In the genomic region with DNA sequence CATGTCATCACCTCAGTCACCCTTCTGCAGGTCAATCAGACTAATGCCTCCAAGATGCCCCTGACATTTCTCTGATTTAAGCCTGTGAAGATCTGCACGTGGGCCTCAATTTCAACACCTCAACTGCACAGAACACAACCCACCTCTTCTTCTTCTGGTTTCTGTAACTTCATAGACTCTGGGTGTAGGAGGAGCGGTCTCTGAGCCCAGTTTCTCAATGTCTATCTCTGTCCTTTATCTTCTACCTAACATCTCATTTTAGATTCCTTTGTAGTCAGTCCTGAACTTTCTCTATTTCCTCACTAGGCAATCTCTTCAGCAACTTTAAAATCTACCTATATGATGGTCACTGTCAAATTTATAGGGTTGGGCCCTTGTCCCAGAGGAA, we compare ENCODE assay signal across 17 cellular contexts.
DNase-seq lines count a peak whose midpoint lies in the region; ATAC-seq and TF ChIP-seq lines count a peak whose summit lies in the region.
"Had no signal": no experiment of that assay in that cellular context is flagged by ENCODE, and none has a peak within 500 bp of the region (broad histone marks: within the 10 kb centered on the region; RNA-seq: fewer than 3 reads in every experiment).

No MANE protein-coding gene starts in this region.

- H4K20me1 ChIP-seq in DND-41 (ENCODE audit: insufficient read depth, low read length) (no peaks in the 10 kb centered on the region), GM23248 (ENCODE audit: insufficient read depth) (no peaks in the 10 kb centered on the region)

- no peak overlapping the region for H2AFZ ChIP-seq in DND-41 (ENCODE audit: low read depth, low read length)
- H2AFZ ChIP-seq in GM23248: no peak overlapping the region

- peak overlapping the region; percentile 54 for H3K4me3 ChIP-seq in CD4-positive, CD25-positive, alpha-beta regulatory T cell (ENCODE audit: low read depth, low read length)
- H3K4me3 ChIP-seq in DND-41 (ENCODE audit: low read depth in 1 of 2, low read length in 2 of 2) (no peak overlapping the region), gastrocnemius medialis (no peak overlapping the region), GM23248 (no peak overlapping the region)

- H3K4me1 ChIP-seq in CD4-positive, CD25-positive, alpha-beta regulatory T cell (ENCODE audit: control insufficient read depth, insufficient read depth, low read length, poor library complexity, severe bottlenecking): peaks cover 38% of the 10 kb centered on the region
- H3K4me1 ChIP-seq in DND-41 (ENCODE audit: insufficient read depth, low read length) (peaks cover 39% of the 10 kb centered on the region), gastrocnemius medialis (peaks cover 14 to 18% of the 10 kb centered on the region in 2 donors), GM23248 (ENCODE audit: insufficient read depth) (no peaks in the 10 kb centered on the region)

- no peak for DNase-seq in CD4-positive, CD25-positive, alpha-beta regulatory T cell
- DNase-seq in DND-41 (no peak), gastrocnemius medialis (no peak), osteocyte (ENCODE audit: extremely low spot score, unreplicated experiment) (no peak), GM23248 (no peak)
- DNase-seq: Calu3, EL, KBM-7, NCI-H187, NCI-H2107, NCI-H510A treated with DMSO at 0.1 percent for 48 hours, NCI-H774, SHP77 treated with DMSO at 0.1 percent for 48 hours had no signal

- 52 to 57% methylated on average over 2 of the region's 2 CpGs for WGBS in GM23248 (ENCODE audit: low coverage in 1 of 2, low lambda C conversion rate in 2 of 2, missing lambda C conversion rate in 2 of 2), 2 experiments

- H3K9me3 ChIP-seq in CD4-positive, CD25-positive, alpha-beta regulatory T cell (ENCODE audit: control insufficient read depth in 2 of 2, low read length in 2 of 2): no peaks in the 10 kb centered on the region
- H3K9me3 ChIP-seq in DND-41 (ENCODE audit: insufficient read depth, low read length, severe bottlenecking): no peaks in the 10 kb centered on the region
- H3K9me3 ChIP-seq in gastrocnemius medialis: no peaks in the 10 kb centered on the region
- H3K9me3 ChIP-seq in GM23248 (ENCODE audit: low read depth): no peaks in the 10 kb centered on the region

- H3K36me3 Mint-ChIP-seq in CD4-positive, CD25-positive, alpha-beta regulatory T cell: peaks cover 45% of the 10 kb centered on the region
- H3K36me3 Mint-ChIP-seq in activated T-helper 17 cell treated with anti-CD3 and anti-CD28 coated beads, Interleukin-2, amount 50 U/mL, for 72 hours (ENCODE audit: low read depth): no peaks in the 10 kb centered on the region
- no peaks in the 10 kb centered on the region for H3K36me3 Mint-ChIP-seq in osteocyte (ENCODE audit: unreplicated experiment)
- H3K36me3 Mint-ChIP-seq: CD14-positive monocyte had no signal

- H3K9ac ChIP-seq in DND-41 (ENCODE audit: low read depth, low read length) (no peak overlapping the region), GM23248 (no peak overlapping the region)

- no peaks in the 10 kb centered on the region for H3K9me2 ChIP-seq in GM23248 (ENCODE audit: insufficient read depth)

- no peak overlapping the region for H3K4me3 Mint-ChIP-seq in CD4-positive, CD25-positive, alpha-beta regulatory T cell
- H3K4me3 Mint-ChIP-seq in activated T-helper 17 cell treated with anti-CD3 and anti-CD28 coated beads, Interleukin-2, amount 50 U/mL, for 72 hours: no peak overlapping the region
- no peak overlapping the region for H3K4me3 Mint-ChIP-seq in osteocyte (ENCODE audit: unreplicated experiment)
- H3K4me3 Mint-ChIP-seq: CD14-positive monocyte had no signal

- peaks cover 94% of the 10 kb centered on the region for H3K36me3 ChIP-seq in CD4-positive, CD25-positive, alpha-beta regulatory T cell (ENCODE audit: control insufficient read depth, insufficient read depth, low read length)
- H3K36me3 ChIP-seq in DND-41 (ENCODE audit: insufficient read depth, low read length) (peaks cover 87% of the 10 kb centered on the region), gastrocnemius medialis (peaks cover 0 to 65% of the 10 kb centered on the region in 2 donors), GM23248 (ENCODE audit: low read depth) (no peaks in the 10 kb centered on the region)

- H3K4me2 ChIP-seq in DND-41 (ENCODE audit: insufficient read depth, low read length) (peak overlapping the region; percentile 51; the same call in 1 of the 2 replicates), GM23248 (ENCODE audit: unreplicated experiment) (no peak overlapping the region)

- H3K79me2 ChIP-seq in DND-41 (ENCODE audit: insufficient read depth, low read length) (no peaks in the 10 kb centered on the region), GM23248 (ENCODE audit: insufficient read depth) (no peaks in the 10 kb centered on the region)

- peaks cover 0 to 2% (median 0%) of the 10 kb centered on the region in 7 donors for H3K9me3 Mint-ChIP-seq in CD4-positive, CD25-positive, alpha-beta regulatory T cell
- no peaks in the 10 kb centered on the region for H3K9me3 Mint-ChIP-seq in activated T-helper 17 cell treated with anti-CD3 and anti-CD28 coated beads, Interleukin-2, amount 50 U/mL, for 72 hours
- H3K9me3 Mint-ChIP-seq in osteocyte (ENCODE audit: unreplicated experiment): no peaks in the 10 kb centered on the region
- H3K9me3 Mint-ChIP-seq: CD14-positive monocyte had no signal

- peaks cover 20 to 42% (median 23%) of the 10 kb centered on the region in 4 donors for H3K4me1 Mint-ChIP-seq in CD4-positive, CD25-positive, alpha-beta regulatory T cell
- H3K4me1 Mint-ChIP-seq in activated T-helper 17 cell treated with anti-CD3 and anti-CD28 coated beads, Interleukin-2, amount 50 U/mL, for 72 hours: peaks cover 28% of the 10 kb centered on the region
- H3K4me1 Mint-ChIP-seq in osteocyte (ENCODE audit: unreplicated experiment): no peaks in the 10 kb centered on the region

- intact Hi-C loops in gastrocnemius medialis (cut with DNase I; ENCODE audit: low total_unique reads): no loop called here

- no peak overlapping the region for H3K27ac Mint-ChIP-seq in CD4-positive, CD25-positive, alpha-beta regulatory T cell
- no peak overlapping the region for H3K27ac Mint-ChIP-seq in activated T-helper 17 cell treated with anti-CD3 and anti-CD28 coated beads, Interleukin-2, amount 50 U/mL, for 72 hours
- H3K27ac Mint-ChIP-seq in osteocyte (ENCODE audit: unreplicated experiment): no peak overlapping the region
- H3K27ac Mint-ChIP-seq: CD14-positive monocyte had no signal

- ATAC-seq in CD4-positive, CD25-positive, alpha-beta regulatory T cell (ENCODE audit: low read depth in 2 of 2): no peak
- ATAC-seq in DND-41 (ENCODE audit: insufficient read depth, low read depth) (no peak), gastrocnemius medialis (no peak), HG03520 (IDR thresholded peaks at IDR 0.05; ENCODE audit: unreplicated experiment) (no peak)
- peak; percentile 31 for ATAC-seq in activated T-helper 17 cell treated with anti-CD3 and anti-CD28 coated beads, Interleukin-2, amount 50 U/mL, for 72 hours (replicated peaks)
- ATAC-seq: SK-N-SH treated with all-trans-retinoic acid at 6 μM for 48 hours had no signal

- H3K27me3 ChIP-seq in CD4-positive, CD25-positive, alpha-beta regulatory T cell (ENCODE audit: control insufficient read depth, insufficient read depth, low read length): no peaks in the 10 kb centered on the region
- H3K27me3 ChIP-seq in DND-41 (ENCODE audit: insufficient read depth, low read length, poor library complexity) (no peaks in the 10 kb centered on the region), gastrocnemius medialis (no peaks in the 10 kb centered on the region), GM23248 (replicated peaks; ENCODE audit: insufficient read depth) (peaks cover 14% of the 10 kb centered on the region; the same call in 1 of the 2 replicates)

- H3K27ac ChIP-seq in CD4-positive, CD25-positive, alpha-beta regulatory T cell (ENCODE audit: insufficient read depth, low read length, poor library complexity, severe bottlenecking): peak overlapping the region; percentile 87
- peak overlapping the region; percentile 76 for H3K27ac ChIP-seq in DND-41 (ENCODE audit: low read length)
- peak overlapping the region in 3 of 4 donors; percentile 29 to 90 (median 61) for H3K27ac ChIP-seq in gastrocnemius medialis
- no peak overlapping the region for H3K27ac ChIP-seq in GM23248

- no peaks in the 10 kb centered on the region for H3K27me3 Mint-ChIP-seq in CD4-positive, CD25-positive, alpha-beta regulatory T cell
- H3K27me3 Mint-ChIP-seq in activated T-helper 17 cell treated with anti-CD3 and anti-CD28 coated beads, Interleukin-2, amount 50 U/mL, for 72 hours: no peaks in the 10 kb centered on the region
- H3K27me3 Mint-ChIP-seq in osteocyte (ENCODE audit: unreplicated experiment): peaks cover 3% of the 10 kb centered on the region

- in situ Hi-C loops in gastrocnemius medialis (cut with MboI; ENCODE audit: low sequenced_read_pairs in 4 of 4): no loop called here
- in situ Hi-C loops in GM23248 (cut with MboI): no loop called here

- TF ChIP-seq POLR2A in gastrocnemius medialis (IDR thresholded peaks at IDR 0.05): no peak

- TF ChIP-seq CTCF in DND-41 (IDR thresholded peaks at IDR 0.05; ENCODE audit: borderline replicate concordance, extremely low read depth, low read length, poor library complexity, severe bottlenecking) (no peak), gastrocnemius medialis (IDR thresholded peaks at IDR 0.05 in 4 of 5, conservative IDR thresholded peaks at IDR 0.05 in 1 of 5) (no peak), osteocyte (IDR thresholded peaks at IDR 0.05) (no peak)

- H3F3A ChIP-seq in GM23248 (ENCODE audit: insufficient read depth): no peaks in the 10 kb centered on the region
